9 cellular contexts compared by ENCODE assay signal in genomic region chr3:131174752-131175151, GRCh38.
DNase-seq lines count a peak whose midpoint lies in the region; ATAC-seq and TF ChIP-seq lines count a peak whose summit lies in the region.
"Had no signal": no experiment of that assay in that cellular context is flagged by ENCODE, and none has a peak within 500 bp of the region (broad histone marks: within the 10 kb centered on the region; RNA-seq: fewer than 3 reads in every experiment).

No MANE protein-coding gene starts in this region.

- H3K4me3 ChIP-seq in suprapubic skin: no peak overlapping the region

- H3K27ac Mint-ChIP-seq in T-helper 2 cell treated with Interferon-gamma antibody and Interleukin-4, amounts not matched to agents 5 μg/mL and 100 μg/mL, for 36 hours: no peak overlapping the region

- H3K4me1 Mint-ChIP-seq in T-helper 2 cell treated with Interferon-gamma antibody and Interleukin-4, amounts not matched to agents 5 μg/mL and 100 μg/mL, for 36 hours (ENCODE audit: low read depth): peaks cover 12% of the 10 kb centered on the region
- H3K4me1 Mint-ChIP-seq: neural crest cell had no signal

- peak overlapping the region; percentile 15 for H3K4me3 Mint-ChIP-seq in T-helper 2 cell treated with Interferon-gamma antibody and Interleukin-4, amounts not matched to agents 5 μg/mL and 100 μg/mL, for 36 hours
- H3K4me3 Mint-ChIP-seq: neural crest cell had no signal

- H3K27me3 Mint-ChIP-seq in T-helper 2 cell treated with Interferon-gamma antibody and Interleukin-4, amounts not matched to agents 5 μg/mL and 100 μg/mL, for 36 hours (ENCODE audit: low read depth): no peaks in the 10 kb centered on the region

- H3K4me1 ChIP-seq in suprapubic skin: no peaks in the 10 kb centered on the region

- no peaks in the 10 kb centered on the region for H3K9me3 Mint-ChIP-seq in T-helper 2 cell treated with Interferon-gamma antibody and Interleukin-4, amounts not matched to agents 5 μg/mL and 100 μg/mL, for 36 hours
- H3K9me3 Mint-ChIP-seq: neural crest cell had no signal

- H3K36me3 Mint-ChIP-seq in T-helper 2 cell treated with Interferon-gamma antibody and Interleukin-4, amounts not matched to agents 5 μg/mL and 100 μg/mL, for 36 hours (ENCODE audit: low read depth): no peaks in the 10 kb centered on the region

- DNase-seq in stimulated activated CD4-positive, alpha-beta T cell treated with anti-CD3 and anti-CD28 coated beads, Interleukin-15, amount 100 ng/mL, for 24 hours: peak; percentile 2
- no peak for DNase-seq in stimulated activated CD4-positive, alpha-beta T cell treated with anti-CD3 and anti-CD28 coated beads, Interleukin-12 subunit alpha, Interleukin-12 subunit beta, amount 100 ng/mL, for 4 hours
- DNase-seq in T-helper 2 cell treated with Interferon-gamma antibody and Interleukin-4, amounts not matched to agents 5 μg/mL and 100 μg/mL, for 36 hours (ENCODE audit: low spot score): peak; percentile 45
- DNase-seq in stimulated activated CD8-positive, alpha-beta memory T cell treated with anti-CD3 and anti-CD28 coated beads, Interleukin-12 subunit alpha, Interleukin-12 subunit beta, amount 100 ng/mL, for 24 hours (ENCODE audit: extremely low read depth): peak; percentile 2
- DNase-seq in suprapubic skin (ENCODE audit: low spot score in 2 of 2) (no peak), OCI-M2 (lab: John Stamatoyannopoulos, UW; ENCODE audit: unreplicated experiment) (no peak), NCI-H774 (lab: John Stamatoyannopoulos, UW) (no peak)

- 52% methylated on average over 1 of the region's 1 CpG for WGBS in suprapubic skin

- peak; percentile 97 for ATAC-seq in HG02973 (IDR thresholded peaks at IDR 0.05; ENCODE audit: unreplicated experiment)

- no peak for TF ChIP-seq POLR2A in suprapubic skin (IDR thresholded peaks at IDR 0.05)

- no peaks in the 10 kb centered on the region for H3K9me3 ChIP-seq in suprapubic skin

- peaks cover 9% of the 10 kb centered on the region for H3K36me3 ChIP-seq in suprapubic skin

- H3K27ac ChIP-seq in suprapubic skin: no peak overlapping the region

- TF ChIP-seq EP300 in suprapubic skin (IDR thresholded peaks at IDR 0.05): no peak

- H3K27me3 ChIP-seq in suprapubic skin: no peaks in the 10 kb centered on the region

- TF ChIP-seq CTCF in suprapubic skin (IDR thresholded peaks at IDR 0.05): no peak

Comparison
In these comparisons a context has a peak if more than half of its experiments do, and no peak if none do; other contexts are left out.
1. DNase-seq: peak in stimulated activated CD4-positive, alpha-beta T cell treated with anti-CD3 and anti-CD28 coated beads, Interleukin-15, amount 100 ng/mL, for 24 hours (single experiment), T-helper 2 cell treated with Interferon-gamma antibody and Interleukin-4, amounts not matched to agents 5 μg/mL and 100 μg/mL, for 36 hours (single experiment) and stimulated activated CD8-positive, alpha-beta memory T cell treated with anti-CD3 and anti-CD28 coated beads, Interleukin-12 subunit alpha, Interleukin-12 subunit beta, amount 100 ng/mL, for 24 hours (single experiment); none in stimulated activated CD4-positive, alpha-beta T cell treated with anti-CD3 and anti-CD28 coated beads, Interleukin-12 subunit alpha, Interleukin-12 subunit beta, amount 100 ng/mL, for 4 hours (single experiment), suprapubic skin (0 of 2), OCI-M2 (single experiment) and NCI-H774 (single experiment).